Comparison of ENCODE assay signal across 19 cellular contexts in the genomic region with DNA sequence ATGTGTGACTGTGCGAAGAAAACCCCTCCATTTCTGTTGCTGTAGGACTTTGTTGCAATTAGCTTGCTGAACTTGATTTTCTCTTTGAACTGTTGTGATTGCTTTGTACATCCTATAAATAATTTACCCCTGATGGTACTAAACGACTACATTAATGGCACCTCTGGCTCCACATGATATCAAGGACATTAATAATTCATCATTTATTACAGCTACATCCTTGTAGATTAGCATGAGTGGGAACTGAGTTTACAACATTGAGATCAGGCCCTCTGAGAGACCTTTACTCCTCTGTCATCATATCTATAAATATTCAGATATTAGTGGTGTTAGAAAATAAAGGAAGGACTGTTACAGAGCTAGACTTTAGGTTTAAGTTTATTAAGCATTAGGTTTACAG. TPM values are rescaled to one million over a fixed set of nuclear protein-coding genes. Genes with fewer than 3 reads are reported as not detected.
DNase-seq lines count a peak whose midpoint lies in the region; ATAC-seq and TF ChIP-seq lines count a peak whose summit lies in the region.
"Had no signal": no experiment of that assay in that cellular context is flagged by ENCODE, and none has a peak within 500 bp of the region (broad histone marks: within the 10 kb centered on the region; RNA-seq: fewer than 3 reads in every experiment).

No MANE protein-coding gene starts in this region.

- DNase-seq in CD8-positive, alpha-beta T cell = no peak
- DNase-seq in central memory CD8-positive, alpha-beta T cell (ENCODE audit: low spot score in 2 of 2) = no peak
- DNase-seq in renal cortical epithelial cell (ENCODE audit: low read depth) (peak; percentile 18), thyroid gland (no peak), A172 (ENCODE audit: low spot score) (no peak)
- DNase-seq: ACHN; BE2C; C1 segment of cervical spinal cord; Caco-2; CD4-positive, CD25-positive, alpha-beta regulatory T cell; DMS153; DMS79; GDM1; GOT3; H7; HFFc6; IMR-90 had no signal

- H3K4me3 ChIP-seq in CD8-positive, alpha-beta T cell (ENCODE audit: low read depth, low read length) = no peak overlapping the region
- H3K4me3 ChIP-seq in thyroid gland (replicated peaks in 1 of 3) = no peak overlapping the region

- peaks cover 39% of the 10 kb centered on the region for H3K36me3 Mint-ChIP-seq in CD8-positive, alpha-beta T cell
- H3K36me3 Mint-ChIP-seq in central memory CD8-positive, alpha-beta T cell (ENCODE audit: insufficient read depth) = peaks cover 15% of the 10 kb centered on the region

- intact Hi-C loops in CD8-positive, alpha-beta T cell (cut with DNase I, micrococcal nuclease) = no loop called here
- intact Hi-C loops in thyroid gland (cut with DNase I) = no loop called here

- no peak for TF ChIP-seq CTCF in CD8-positive, alpha-beta T cell (IDR thresholded peaks at IDR 0.05)
- TF ChIP-seq CTCF in thyroid gland (IDR thresholded peaks at IDR 0.05) = no peak

- H3K27ac ChIP-seq in CD8-positive, alpha-beta T cell (ENCODE audit: low read depth, low read length) = no peak overlapping the region
- H3K27ac ChIP-seq in thyroid gland = peak overlapping the region in 2 of 3 donors; percentile 56 to 83

- no peaks in the 10 kb centered on the region for H3K27me3 ChIP-seq in CD8-positive, alpha-beta T cell (ENCODE audit: insufficient read depth, low read length)
- no peaks in the 10 kb centered on the region for H3K27me3 ChIP-seq in thyroid gland
- H3K27me3 ChIP-seq: BE2C had no signal

- H3K36me3 ChIP-seq in CD8-positive, alpha-beta T cell (ENCODE audit: insufficient read depth, low read length) = no peaks in the 10 kb centered on the region
- H3K36me3 ChIP-seq in thyroid gland = no peaks in the 10 kb centered on the region

- POLR2A ChIA-PET in CD8-positive, alpha-beta T cell (lab: Charles Lee) = interaction anchor here (0.6 to 1.2 kb wide), 4 partner anchors 14 to 610 kb away, joined by 3 to 4 read pairs (median 4); a partner anchor contains a TSS

- TF ChIP-seq POLR2A in thyroid gland (IDR thresholded peaks at IDR 0.05) = no peak

- H3K4me3 Mint-ChIP-seq in CD8-positive, alpha-beta T cell = no peak overlapping the region
- no peak overlapping the region for H3K4me3 Mint-ChIP-seq in central memory CD8-positive, alpha-beta T cell
- H3K4me3 Mint-ChIP-seq: CD4-positive, CD25-positive, alpha-beta regulatory T cell; HFFc6 had no signal

- CTCF ChIA-PET in CD8-positive, alpha-beta T cell (lab: Charles Lee) = interaction anchor here (0.6 to 2.5 kb wide), 3 partner anchors 14 to 412 kb away, joined by 3 to 8 read pairs (median 3); a partner anchor contains a TSS

- peak overlapping the region; percentile 5 for H3K27ac Mint-ChIP-seq in CD8-positive, alpha-beta T cell
- H3K27ac Mint-ChIP-seq in central memory CD8-positive, alpha-beta T cell (ENCODE audit: low read depth) = peak overlapping the region; percentile 49
- H3K27ac Mint-ChIP-seq: CD4-positive, CD25-positive, alpha-beta regulatory T cell; HFFc6 had no signal

- WGBS in thyroid gland, 2 donors = 85 to 94% methylated on average over 2 of the region's 2 CpGs

- no peaks in the 10 kb centered on the region for H3K27me3 Mint-ChIP-seq in CD8-positive, alpha-beta T cell (ENCODE audit: low read depth)
- no peaks in the 10 kb centered on the region for H3K27me3 Mint-ChIP-seq in central memory CD8-positive, alpha-beta T cell
- H3K27me3 Mint-ChIP-seq: CD4-positive, CD25-positive, alpha-beta regulatory T cell had no signal

- peaks cover 45% of the 10 kb centered on the region for H3K4me1 Mint-ChIP-seq in CD8-positive, alpha-beta T cell (ENCODE audit: low read depth)
- peaks cover 23% of the 10 kb centered on the region for H3K4me1 Mint-ChIP-seq in central memory CD8-positive, alpha-beta T cell

- H3K9me3 Mint-ChIP-seq in CD8-positive, alpha-beta T cell = no peaks in the 10 kb centered on the region
- no peaks in the 10 kb centered on the region for H3K9me3 Mint-ChIP-seq in central memory CD8-positive, alpha-beta T cell
- H3K9me3 Mint-ChIP-seq: CD4-positive, CD25-positive, alpha-beta regulatory T cell; HFFc6 had no signal

- ATAC-seq in CD8-positive, alpha-beta T cell = no peak
- ATAC-seq in central memory CD8-positive, alpha-beta T cell (replicated peaks; ENCODE audit: extremely low read depth, poor library complexity, severe bottlenecking) = no peak
- ATAC-seq in GM21526 (IDR thresholded peaks at IDR 0.05; ENCODE audit: low FRiP score, unreplicated experiment) = no peak
- ATAC-seq: HCT116 had no signal

- no peaks in the 10 kb centered on the region for H3K4me1 ChIP-seq in CD8-positive, alpha-beta T cell (ENCODE audit: insufficient read depth, low read length)
- H3K4me1 ChIP-seq in thyroid gland = peaks cover 19 to 29% of the 10 kb centered on the region in 2 donors
- H3K4me1 ChIP-seq: Caco-2 had no signal

- no peaks in the 10 kb centered on the region for H3K9me3 ChIP-seq in CD8-positive, alpha-beta T cell (ENCODE audit: low read length)
- no peaks in the 10 kb centered on the region for H3K9me3 ChIP-seq in thyroid gland
- H3K9me3 ChIP-seq: BE2C, Caco-2 had no signal

RNA-seq across cellular contexts. Expression of a gene that starts 13.6 kb away (rescaled TPM):
- 10 to 100 TPM; 13.1 to 13.8 TPM for total RNA-seq in CD8-positive, alpha-beta T cell
- total RNA-seq in renal cortical epithelial cell (7.3 and 23.3 TPM in 2 replicates), thyroid gland (10 to 100 TPM; 23.0 to 41.9 (median 30.6) TPM)
- 5.1 and 6.3 TPM in 2 replicates for total RNA-seq in A172 (2014; rRNA removed; shearing (Covaris generic))
